Comparison of ENCODE assay signal across 10 cellular contexts in genomic region chr1:201495447-201496295, GRCh38. TPM values are rescaled to one million over a fixed set of nuclear protein-coding genes. Genes with fewer than 3 reads are reported as not detected.
A peak's percentile ranks its signal among the peaks of the same experiment; 100 is the strongest.
DNase-seq lines count a peak whose midpoint lies in the region; ATAC-seq, FAIRE-seq and TF ChIP-seq lines count a peak whose summit lies in the region.
"Had no signal": no experiment of that assay in that cellular context is flagged by ENCODE, and none has a peak within 500 bp of the region (broad histone marks: within the 10 kb centered on the region; RNA-seq: fewer than 3 reads in every experiment).

No MANE protein-coding gene starts in this region.

- no peaks in the 10 kb centered on the region for H3K27me3 ChIP-seq in HepG2 (ENCODE audit: control insufficient read depth in 1 of 2, insufficient read depth in 2 of 2, low read length in 2 of 2)

- peaks cover 60% of the 10 kb centered on the region for H3K4me1 ChIP-seq in HepG2 (ENCODE audit: insufficient read depth, low read length)

- no TSS peak for BruUV-seq in HepG2 (replicated peaks; lab: Mats Ljungman, UMichigan)

- H3K4me3 ChIP-seq in choroid plexus epithelial cell (ENCODE audit: low read depth, low read length) (no peak overlapping the region), HepG2 (replicated peaks in 1 of 3; ENCODE audit: insufficient read depth in 1 of 3, low read depth in 2 of 3, low read length in 3 of 3) (peak overlapping the region in 1 of 3 experiments; percentile 29; a peak in 2 of 6 replicates)

- POLR2A ChIA-PET in HepG2 (lab: Yijun Ruan, JAX), result interaction anchor here (1.3 to 2.2 kb wide), 5 partner anchors 8 to 27 kb away, joined by 4 to 12 read pairs (median 8); partner anchors contain the start of gene PHLDA3

- intact Hi-C loops in HepG2 (cut with micrococcal nuclease; ENCODE audit: unreplicated experiment), result loop anchor here (2.0 kb wide), 1 partner anchor 17 kb away; no protein-coding TSS in a partner anchor

- CTCF ChIA-PET in HepG2 (lab: Yijun Ruan, JAX; ENCODE audit: low intra/inter-chr PET ratio, low total read pairs), result no interaction called here

- peaks cover 47 to 50% of the 10 kb centered on the region in 2 donors for H3K36me3 Mint-ChIP-seq in stimulated activated naive B cell treated with anti-CD40 and anti-IgM and Interleukin-4, amounts not matched to agents 10 μg/mL and 1 μg/mL and 100 μg/mL, for 72 hours

- H4K20me1 ChIP-seq in HepG2 (ENCODE audit: insufficient read depth, low read length), result no peaks in the 10 kb centered on the region

- H3K79me2 ChIP-seq in HepG2 (ENCODE audit: insufficient read depth, low read length), result no peaks in the 10 kb centered on the region

- peak overlapping the region; percentile 37 for H3K27ac Mint-ChIP-seq in stimulated activated naive B cell treated with anti-CD40 and anti-IgM and Interleukin-4, amounts not matched to agents 10 μg/mL and 1 μg/mL and 100 μg/mL, for 72 hours

- in situ Hi-C loops in HepG2 (cut with HindIII; ENCODE audit: extremely low pct_ligation_motif_present, low pct_unique_long_range_greater_than_20kb), result no loop called here

- H3K4me1 Mint-ChIP-seq in stimulated activated naive B cell treated with anti-CD40 and anti-IgM and Interleukin-4, amounts not matched to agents 10 μg/mL and 1 μg/mL and 100 μg/mL, for 72 hours, result peaks cover 0 to 9% of the 10 kb centered on the region in 2 donors

- no peaks in the 10 kb centered on the region for H3K27me3 Mint-ChIP-seq in stimulated activated naive B cell treated with anti-CD40 and anti-IgM and Interleukin-4, amounts not matched to agents 10 μg/mL and 1 μg/mL and 100 μg/mL, for 72 hours

- TF ChIP-seq POLR2A in HepG2 (IDR thresholded peaks at IDR 0.05; ENCODE audit: insufficient read depth in 1 of 2, low read depth in 2 of 2, low read length in 2 of 2) (no peak; a peak in 1 of 4 replicates), erythroblast (IDR thresholded peaks at IDR 0.05; ENCODE audit: low read length) (no peak)

- ATAC-seq in HepG2, result peak; percentile 86
- no peak for ATAC-seq in stimulated activated naive B cell treated with anti-CD40 and anti-IgM and Interleukin-4, amounts not matched to agents 10 μg/mL and 1 μg/mL and 100 μg/mL, for 72 hours (replicated peaks)

- H3K27ac ChIP-seq in HepG2 (ENCODE audit: extremely low read length, insufficient read depth, low read length), result peak overlapping the region; percentile 83

- H3K4me3 Mint-ChIP-seq in stimulated activated naive B cell treated with anti-CD40 and anti-IgM and Interleukin-4, amounts not matched to agents 10 μg/mL and 1 μg/mL and 100 μg/mL, for 72 hours, result no peak overlapping the region

- peaks cover 1 to 5% of the 10 kb centered on the region in 2 experiments; a peak in 1 of 5 replicates for H3K36me3 ChIP-seq in HepG2 (replicated peaks in 1 of 2; ENCODE audit: control insufficient read depth in 1 of 2, insufficient read depth in 2 of 2, low read length in 2 of 2)

- peak in 1 of 2 experiments; percentile 72; a peak in 2 of 4 replicates for TF ChIP-seq EP300 in HepG2 (IDR thresholded peaks at IDR 0.05; ENCODE audit: low read depth in 2 of 2, low read length in 2 of 2)
- TF ChIP-seq EP300 in HepG2 (CRISPR knock-in tag; IDR thresholded peaks at IDR 0.05; ENCODE audit: borderline replicate concordance), result no peak

- TF ChIP-seq RAD21 in HepG2 (CRISPR knock-in tag; IDR thresholded peaks at IDR 0.05), result no peak

- peak overlapping the region; percentile 44; the same call in 1 of the 2 replicates for H3K9ac ChIP-seq in HepG2 (ENCODE audit: insufficient read depth, low read depth, low read length)

- DNase-seq in NCI-H1417 (lab: John Stamatoyannopoulos, UW), result peak in 2 of 3 experiments; percentile 86 to 97
- DNase-seq in choroid plexus epithelial cell (ENCODE audit: low read depth), result peak; percentile 84
- peak; percentile 84 for DNase-seq in HepG2 (ENCODE audit: low spot score)
- no peak for DNase-seq in stimulated activated naive B cell treated with anti-CD40 and anti-IgM and Interleukin-4, amounts not matched to agents 10 μg/mL and 1 μg/mL and 100 μg/mL, for 72 hours
- DNase-seq in erythroblast (lab: John Stamatoyannopoulos, UW), result no peak
- no peak for DNase-seq in GM19238 (ENCODE audit: insufficient read length, low spot score)
- DNase-seq in NAMALWA (ENCODE audit: low spot score), result no peak
- no peak for DNase-seq in islet precursor cell
- DNase-seq: activated CD4-positive, alpha-beta T cell treated with anti-CD3 and anti-CD28 coated beads for 48 hours had no signal

- peak overlapping the region; percentile 55 for H2AFZ ChIP-seq in HepG2 (ENCODE audit: low read length)

- WGBS in HepG2 (ENCODE audit: low lambda C conversion rate), result 29% methylated on average over 11 of the region's 12 CpGs

- peak overlapping the region; percentile 60 for H3K4me2 ChIP-seq in HepG2 (ENCODE audit: low read depth, low read length)

- peak; percentile 88 for FAIRE-seq in HepG2 (lab: Jason Lieb, UNC)
- FAIRE-seq: islet of Langerhans had no signal

- TF ChIP-seq CTCF in choroid plexus epithelial cell (conservative IDR thresholded peaks at IDR 0.05; ENCODE audit: low read depth, low read length), result no peak
- TF ChIP-seq CTCF in HepG2 (CRISPR knock-in tag; IDR thresholded peaks at IDR 0.05), result 0 out of 2 replicates have a peak, but pooled peaks have one; percentile 17

- H3K9me3 ChIP-seq in HepG2 (ENCODE audit: low read length), result no peaks in the 10 kb centered on the region

- H3K9me3 Mint-ChIP-seq in stimulated activated naive B cell treated with anti-CD40 and anti-IgM and Interleukin-4, amounts not matched to agents 10 μg/mL and 1 μg/mL and 100 μg/mL, for 72 hours, result peaks cover 0 to 8% of the 10 kb centered on the region in 2 donors

RNA-seq across cellular contexts. Expression of gene CSRP1, which starts 11.3 kb away (rescaled TPM):
- total RNA-seq in HepG2 (2016; rRNA removed; fragmentation: Illumina TruSeq; extraction: Trizol), result 68.9 and 70.8 TPM in 2 replicates
- 12.3 and 12.8 TPM in 2 replicates for total RNA-seq in HepG2 (2016; cell fraction: cytosol; rRNA removed; fragmentation: Illumina TruSeq; extraction: Trizol; ENCODE audit: low read depth)
- 66.1 and 69.5 TPM in 2 replicates for total RNA-seq in HepG2 (2016; cell fraction: insoluble cytoplasmic fraction; rRNA removed; fragmentation: Illumina TruSeq; extraction: Trizol)
- total RNA-seq in HepG2 (2016; cell fraction: membrane; rRNA removed; fragmentation: Illumina TruSeq; extraction: Trizol), result 28.9 and 33.8 TPM in 2 replicates
- 35.6 and 44.2 TPM in 2 replicates for total RNA-seq in HepG2 (2016; cell fraction: nucleus; rRNA removed; fragmentation: Illumina TruSeq; extraction: Trizol)
- polyA plus RNA-seq in HepG2 (2011; rRNA removed), result 14.5 and 17.7 TPM in 2 replicates
- 15.2 and 17.2 TPM in 2 replicates for polyA plus RNA-seq in HepG2 (2011; cell fraction: cytosol; rRNA removed)
- polyA plus RNA-seq in HepG2 (2011; cell fraction: nucleus; rRNA removed), result 10.9 and 14.9 TPM in 2 replicates
- polyA plus RNA-seq in HepG2 (2012), result 9.9 and 18.8 TPM in 2 replicates
- 15.3 and 18.6 TPM in 2 replicates for polyA plus RNA-seq in HepG2 (2016; cell fraction: cytosol; fragmentation: Illumina TruSeq; extraction: Trizol; ENCODE audit: low read depth)
- 83.1 and 92.4 TPM in 2 replicates for polyA plus RNA-seq in HepG2 (2016; cell fraction: insoluble cytoplasmic fraction; fragmentation: Illumina TruSeq; extraction: Trizol; ENCODE audit: low read depth)
- 29.6 and 30.8 TPM in 2 replicates for polyA plus RNA-seq in HepG2 (2016; cell fraction: membrane; fragmentation: Illumina TruSeq; extraction: Trizol; ENCODE audit: low read depth)
- polyA plus RNA-seq in HepG2 (2016; cell fraction: nucleus; fragmentation: Illumina TruSeq; extraction: Trizol; ENCODE audit: insufficient read depth, low read depth), result 54.3 and 54.9 TPM in 2 replicates
- polyA minus RNA-seq in HepG2 (2011; rRNA and poly(A)+ RNA removed; ENCODE audit: low replicate concordance), result 22.9 and 266 TPM in 2 replicates
- polyA minus RNA-seq in HepG2 (2011; cell fraction: cytosol; rRNA and poly(A)+ RNA removed), result 8.4 and 9.1 TPM in 2 replicates
- 9.1 and 11.7 TPM in 2 replicates for polyA minus RNA-seq in HepG2 (2011; cell fraction: nucleus; rRNA and poly(A)+ RNA removed)

RNA-seq across cellular contexts. Expression of gene PHLDA3, which starts 26.7 kb away (rescaled TPM):
- 29.1 and 33.6 TPM in 2 replicates for total RNA-seq in HepG2 (2016; rRNA removed; fragmentation: Illumina TruSeq; extraction: Trizol)
- 13.4 and 13.7 TPM in 2 replicates for total RNA-seq in HepG2 (2016; cell fraction: cytosol; rRNA removed; fragmentation: Illumina TruSeq; extraction: Trizol; ENCODE audit: low read depth)
- 29.0 and 34.8 TPM in 2 replicates for total RNA-seq in HepG2 (2016; cell fraction: insoluble cytoplasmic fraction; rRNA removed; fragmentation: Illumina TruSeq; extraction: Trizol)
- 27.3 and 32.8 TPM in 2 replicates for total RNA-seq in HepG2 (2016; cell fraction: membrane; rRNA removed; fragmentation: Illumina TruSeq; extraction: Trizol)
- total RNA-seq in HepG2 (2016; cell fraction: nucleus; rRNA removed; fragmentation: Illumina TruSeq; extraction: Trizol), result 15.5 and 17.9 TPM in 2 replicates
- 16.7 and 25.1 TPM in 2 replicates for polyA plus RNA-seq in HepG2 (2011; rRNA removed)
- polyA plus RNA-seq in HepG2 (2011; cell fraction: cytosol; rRNA removed), result 18.1 and 31.9 TPM in 2 replicates
- polyA plus RNA-seq in HepG2 (2011; cell fraction: nucleus; rRNA removed), result 18.6 and 19.4 TPM in 2 replicates
- polyA plus RNA-seq in HepG2 (2012), result 6.9 and 12.1 TPM in 2 replicates
- polyA plus RNA-seq in HepG2 (2016; cell fraction: cytosol; fragmentation: Illumina TruSeq; extraction: Trizol; ENCODE audit: low read depth), result 23.0 and 26.1 TPM in 2 replicates
- 47.7 and 53.8 TPM in 2 replicates for polyA plus RNA-seq in HepG2 (2016; cell fraction: insoluble cytoplasmic fraction; fragmentation: Illumina TruSeq; extraction: Trizol; ENCODE audit: low read depth)
- 39.2 and 43.9 TPM in 2 replicates for polyA plus RNA-seq in HepG2 (2016; cell fraction: membrane; fragmentation: Illumina TruSeq; extraction: Trizol; ENCODE audit: low read depth)
- polyA plus RNA-seq in HepG2 (2016; cell fraction: nucleus; fragmentation: Illumina TruSeq; extraction: Trizol; ENCODE audit: insufficient read depth, low read depth), result 43.9 and 44.6 TPM in 2 replicates
- polyA minus RNA-seq in HepG2 (2011; rRNA and poly(A)+ RNA removed; ENCODE audit: low replicate concordance), result 16.2 and 21.4 TPM in 2 replicates
- polyA minus RNA-seq in HepG2 (2011; cell fraction: cytosol; rRNA and poly(A)+ RNA removed), result 11.5 and 15.4 TPM in 2 replicates
- 13.6 and 15.2 TPM in 2 replicates for polyA minus RNA-seq in HepG2 (2011; cell fraction: nucleus; rRNA and poly(A)+ RNA removed)

RNA-seq across cellular contexts. Expression of gene NAV1, which starts 43.3 kb away (rescaled TPM):
- 0.01 TPM in 1 of 2 replicates, not detected in the other for total RNA-seq in HepG2 (2016; rRNA removed; fragmentation: Illumina TruSeq; extraction: Trizol)
- total RNA-seq in HepG2 (2016; cell fraction: cytosol; rRNA removed; fragmentation: Illumina TruSeq; extraction: Trizol; ENCODE audit: low read depth), result not detected in 2 replicates
- 0.02 TPM in 1 of 2 replicates, not detected in the other for total RNA-seq in HepG2 (2016; cell fraction: insoluble cytoplasmic fraction; rRNA removed; fragmentation: Illumina TruSeq; extraction: Trizol)
- total RNA-seq in HepG2 (2016; cell fraction: membrane; rRNA removed; fragmentation: Illumina TruSeq; extraction: Trizol), result under 0.01 TPM in 1 of 2 replicates, not detected in the other
- not detected in 2 replicates for total RNA-seq in HepG2 (2016; cell fraction: nucleus; rRNA removed; fragmentation: Illumina TruSeq; extraction: Trizol)
- 0.04 TPM in 1 of 2 replicates, not detected in the other for polyA plus RNA-seq in HepG2 (2011; rRNA removed)
- polyA plus RNA-seq in HepG2 (2011; cell fraction: cytosol; rRNA removed), result not detected in 2 replicates
- polyA plus RNA-seq in HepG2 (2011; cell fraction: nucleus; rRNA removed), result 0.03 TPM in 1 of 2 replicates, not detected in the other
- 0.01 TPM in 2 replicates for polyA plus RNA-seq in HepG2 (2012)
- not detected in 2 replicates for polyA plus RNA-seq in HepG2 (2016; cell fraction: cytosol; fragmentation: Illumina TruSeq; extraction: Trizol; ENCODE audit: low read depth)
- not detected in 2 replicates for polyA plus RNA-seq in HepG2 (2016; cell fraction: insoluble cytoplasmic fraction; fragmentation: Illumina TruSeq; extraction: Trizol; ENCODE audit: low read depth)
- not detected in 2 replicates for polyA plus RNA-seq in HepG2 (2016; cell fraction: membrane; fragmentation: Illumina TruSeq; extraction: Trizol; ENCODE audit: low read depth)
- not detected in 2 replicates for polyA plus RNA-seq in HepG2 (2016; cell fraction: nucleus; fragmentation: Illumina TruSeq; extraction: Trizol; ENCODE audit: insufficient read depth, low read depth)
- 0.04 and 0.75 TPM in 2 replicates for polyA minus RNA-seq in HepG2 (2011; rRNA and poly(A)+ RNA removed; ENCODE audit: low replicate concordance)
- polyA minus RNA-seq in HepG2 (2011; cell fraction: cytosol; rRNA and poly(A)+ RNA removed), result not detected in 2 replicates
- not detected in 2 replicates for polyA minus RNA-seq in HepG2 (2011; cell fraction: nucleus; rRNA and poly(A)+ RNA removed)

Comparison
In these comparisons a context has a peak if more than half of its experiments do, and no peak if none do; other contexts are left out.
1. DNase-seq: peak in NCI-H1417 (2 of 3), choroid plexus epithelial cell (single experiment) and HepG2 (single experiment); none in stimulated activated naive B cell treated with anti-CD40 and anti-IgM and Interleukin-4, amounts not matched to agents 10 μg/mL and 1 μg/mL and 100 μg/mL, for 72 hours (single experiment), erythroblast (0 of 2), GM19238 (single experiment), NAMALWA (single experiment) and islet precursor cell (single experiment).